9 cellular contexts compared by ENCODE assay signal in genomic region chr20:59221049-59221748, GRCh38. TPM values are rescaled to one million over a fixed set of nuclear protein-coding genes. Genes with fewer than 3 reads are reported as not detected.
A peak's percentile ranks its signal among the peaks of the same experiment; 100 is the strongest.
DNase-seq lines count a peak whose midpoint lies in the region; ATAC-seq and TF ChIP-seq lines count a peak whose summit lies in the region.
"Had no signal": no experiment of that assay in that cellular context is flagged by ENCODE, and none has a peak within 500 bp of the region (broad histone marks: within the 10 kb centered on the region; RNA-seq: fewer than 3 reads in every experiment).

No MANE protein-coding gene starts in this region.

- CTCF ChIA-PET in T-cell (lab: Charles Lee), result interaction anchor here (1.1 to 2.7 kb wide), 5 partner anchors 13 to 348 kb away, joined by 4 to 17 read pairs (median 5); no protein-coding TSS in a partner anchor

- H3K27me3 ChIP-seq in heart left ventricle, result peaks cover 0 to 27% (median 15%) of the 10 kb centered on the region in 9 donors
- peaks cover 20% of the 10 kb centered on the region for H3K27me3 ChIP-seq in thymus (ENCODE audit: control insufficient read depth, insufficient read depth)

- intact Hi-C loops in heart left ventricle (cut with DNase I), result loop anchor here in 8 of 10 donors (2.0 to 10.0 kb wide), 9 partner anchors 74 to 350 kb away; no protein-coding TSS in a partner anchor

- H3K27ac ChIP-seq in heart left ventricle (peak overlapping the region in 5 of 12 donors; percentile 72 to 87 (median 75)), thymus (ENCODE audit: low read depth) (no peak overlapping the region)

- ATAC-seq in T-cell (replicated peaks in 1 of 4) (no peak), heart left ventricle (peak; percentile 14 to 70 (median 44))

- TF ChIP-seq CTCF in heart left ventricle (IDR thresholded peaks at IDR 0.05), result peak in 1 of 12 donors; percentile 6

- H3K36me3 Mint-ChIP-seq in activated naive CD4-positive, alpha-beta T cell treated with anti-CD3 and anti-CD28 coated beads, Interleukin-2, amount 50 U/mL, for 24 hours, result peaks cover 5% of the 10 kb centered on the region
- H3K36me3 Mint-ChIP-seq in T-cell, result peaks cover 44% of the 10 kb centered on the region

- peak overlapping the region in 4 of 12 donors; percentile 55 to 64 (median 60) for H3K4me3 ChIP-seq in heart left ventricle
- H3K4me3 ChIP-seq in thymus (ENCODE audit: low read length), result peak overlapping the region; percentile 63

- no peak for TF ChIP-seq POLR2A in heart left ventricle (IDR thresholded peaks at IDR 0.05)

- H3K27me3 Mint-ChIP-seq in activated naive CD4-positive, alpha-beta T cell treated with anti-CD3 and anti-CD28 coated beads, Interleukin-2, amount 50 U/mL, for 24 hours, result no peaks in the 10 kb centered on the region
- H3K27me3 Mint-ChIP-seq in T-cell, result no peaks in the 10 kb centered on the region

- no peaks in the 10 kb centered on the region for H3K36me3 ChIP-seq in heart left ventricle
- no peaks in the 10 kb centered on the region for H3K36me3 ChIP-seq in thymus (ENCODE audit: control insufficient read depth, insufficient read depth)

- H3K4me1 Mint-ChIP-seq in activated naive CD4-positive, alpha-beta T cell treated with anti-CD3 and anti-CD28 coated beads, Interleukin-2, amount 50 U/mL, for 24 hours, result peaks cover 28% of the 10 kb centered on the region
- H3K4me1 Mint-ChIP-seq in T-cell, result peaks cover 29 to 34% (median 33%) of the 10 kb centered on the region in 3 donors

- no peak for DNase-seq in activated naive CD4-positive, alpha-beta T cell treated with Interleukin-2 at 50 U/mL for 16 hours
- no peak for DNase-seq in T-cell
- DNase-seq in heart left ventricle, result peak in 2 of 5 donors; percentile 40 to 48
- DNase-seq in kidney tubule cell (ENCODE audit: low spot score), result no peak
- DNase-seq in NCI-H1105 treated with DMSO at 0.1 percent for 48 hours (lab: John Stamatoyannopoulos, UW), result no peak
- no peak for DNase-seq in activated effector memory CD4-positive, alpha-beta T cell treated with Interleukin-2 at 50 U/mL for 16 hours
- DNase-seq: NCI-H446 had no signal

- H3K9me3 ChIP-seq in heart left ventricle (no peaks in the 10 kb centered on the region), thymus (ENCODE audit: control insufficient read depth) (no peaks in the 10 kb centered on the region)

- H3K4me1 ChIP-seq in heart left ventricle, result peaks cover 0 to 26% (median 14%) of the 10 kb centered on the region in 12 donors
- H3K4me1 ChIP-seq in thymus (ENCODE audit: control insufficient read depth, insufficient read depth, low read length), result no peaks in the 10 kb centered on the region

- POLR2A ChIA-PET in T-cell (lab: Charles Lee), result interaction anchor here in 1 of 2 donors (0.6 to 0.7 kb wide), 2 partner anchors 53 to 72 kb away, joined by 3 to 16 read pairs; no protein-coding TSS in a partner anchor

- H3K4me3 Mint-ChIP-seq in activated naive CD4-positive, alpha-beta T cell treated with anti-CD3 and anti-CD28 coated beads, Interleukin-2, amount 50 U/mL, for 24 hours, result peak overlapping the region; percentile 71
- peak overlapping the region; percentile 62 to 82 (median 73) for H3K4me3 Mint-ChIP-seq in T-cell

- H3K27ac Mint-ChIP-seq in activated naive CD4-positive, alpha-beta T cell treated with anti-CD3 and anti-CD28 coated beads, Interleukin-2, amount 50 U/mL, for 24 hours, result peak overlapping the region; percentile 70
- H3K27ac Mint-ChIP-seq in T-cell, result peak overlapping the region; percentile 83 to 86

- no peaks in the 10 kb centered on the region for H3K9me3 Mint-ChIP-seq in activated naive CD4-positive, alpha-beta T cell treated with anti-CD3 and anti-CD28 coated beads, Interleukin-2, amount 50 U/mL, for 24 hours
- H3K9me3 Mint-ChIP-seq in T-cell, result no peaks in the 10 kb centered on the region

- WGBS in heart left ventricle, 4 donors, result 47 to 55% (median 53%) methylated on average over 8 to 9 of the region's 9 CpGs
- 87% methylated on average over 9 of the region's 9 CpGs for WGBS in thymus

RNA-seq across cellular contexts. Expression of gene ZNF831, which starts 57.6 kb away (rescaled TPM):
- total RNA-seq in T-cell (10 to 100 TPM; 23.1 to 48.0 (median 29.7) TPM), heart left ventricle (under 1 TPM in 7 of 9 donors, not detected in 2; 0.02 to 0.77 (median 0.07) TPM)
- polyA plus RNA-seq in heart left ventricle (under 1 TPM; 0.04 to 0.06 TPM), thymus (2.9 TPM)

Comparison
In these comparisons a context has a peak if more than half of its experiments do, and no peak if none do; other contexts are left out.
1. ATAC-seq: peak in heart left ventricle (4 of 4); none in T-cell (0 of 4).
2. RNA of gene ZNF831, which starts 57.6 kb away (total RNA-seq): 23.1 to 48.0 TPM in T-cell; 0.02 to 0.77 TPM in heart left ventricle; every median in the first group is over 10 times any median in the second.